In the genomic region with DNA sequence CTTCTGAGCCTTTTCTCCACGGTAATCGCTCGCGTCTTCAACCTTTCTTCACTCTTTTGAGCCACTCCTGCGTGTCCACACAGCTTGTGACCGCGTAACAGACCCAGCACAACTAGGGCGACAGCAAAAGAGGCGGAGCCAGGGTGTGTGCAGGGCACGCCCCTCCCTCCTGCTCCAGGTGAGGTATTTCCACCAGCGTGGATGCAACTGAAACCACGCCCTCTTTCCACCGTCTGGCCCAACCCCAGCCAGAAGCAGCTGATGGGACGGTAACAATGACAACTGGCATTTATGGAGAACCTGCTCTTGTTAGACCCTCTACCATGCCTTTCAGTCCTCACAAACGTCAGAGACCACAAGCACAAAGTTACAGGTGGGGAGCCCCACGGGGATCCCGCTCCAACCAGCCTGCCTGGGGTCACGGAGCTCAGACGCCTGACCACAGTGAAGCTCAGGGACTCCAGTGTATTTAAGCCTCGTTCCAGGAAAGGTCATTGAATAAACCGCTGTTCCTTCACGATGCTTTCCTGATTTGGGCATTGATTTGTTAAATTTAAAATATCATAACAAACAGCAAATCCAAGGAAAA, we compare ENCODE assay signal across 8 cellular contexts. TPM values are rescaled to one million over a fixed set of nuclear protein-coding genes. Genes with fewer than 3 reads are reported as not detected.
DNase-seq lines count a peak whose midpoint lies in the region; ATAC-seq, FAIRE-seq and TF ChIP-seq lines count a peak whose summit lies in the region.

No MANE protein-coding gene starts in this region.

- H3K36me3 Mint-ChIP-seq in IgD-negative memory B cell, result no peaks in the 10 kb centered on the region
- H3K36me3 Mint-ChIP-seq in astrocyte (ENCODE audit: low read depth, unreplicated experiment), result peaks cover 10% of the 10 kb centered on the region

- FAIRE-seq in astrocyte (lab: Jason Lieb, UNC), result no peak

- H3K9me3 ChIP-seq in astrocyte (ENCODE audit: insufficient read depth, low read depth, low read length) (no peaks in the 10 kb centered on the region), stomach (no peaks in the 10 kb centered on the region)

- H3K27ac Mint-ChIP-seq in IgD-negative memory B cell, result peak overlapping the region; percentile 51 to 93 (median 93)
- H3K27ac Mint-ChIP-seq in astrocyte (ENCODE audit: unreplicated experiment), result peak overlapping the region; percentile 87

- H3K79me2 ChIP-seq in astrocyte (ENCODE audit: insufficient read depth, low read length), result peaks cover 71% of the 10 kb centered on the region

- intact Hi-C loops in left colon (cut with DNase I, micrococcal nuclease), result loop anchor here in 1 of 2 donors (10.0 kb wide), 1 partner anchor 235 kb away; no protein-coding TSS in a partner anchor
- intact Hi-C loops in stomach (cut with DNase I; ENCODE audit: low total_unique reads), result loop anchor here (10.0 kb wide), 1 partner anchor 75 kb away; no protein-coding TSS in a partner anchor

- H3K27me3 ChIP-seq in astrocyte (ENCODE audit: insufficient read depth, low read length) (no peaks in the 10 kb centered on the region), stomach (peaks cover 0 to 22% (median 0%) of the 10 kb centered on the region in 3 donors)

- no peak overlapping the region for H2AFZ ChIP-seq in astrocyte (ENCODE audit: low read depth, low read length)

- no peak for TF ChIP-seq POLR2A in stomach (IDR thresholded peaks at IDR 0.05)

- H3K4me2 ChIP-seq in astrocyte (ENCODE audit: low read length), result peak overlapping the region; percentile 91

- TF ChIP-seq CTCF in astrocyte (IDR thresholded peaks at IDR 0.05; ENCODE audit: insufficient read depth, low read depth, low read length), result no peak
- TF ChIP-seq CTCF in stomach (IDR thresholded peaks at IDR 0.05), result no peak

- DNase-seq in astrocyte (ENCODE audit: low read depth) (no peak), left colon (peak; percentile 73 to 74), stomach (peak; percentile 90), foreskin melanocyte (no peak), NCI-H82 (lab: John Stamatoyannopoulos, UW) (no peak)

- peaks cover 13% of the 10 kb centered on the region for H3K36me3 ChIP-seq in astrocyte (ENCODE audit: insufficient read depth, low read length)
- H3K36me3 ChIP-seq in stomach, result peaks cover 0 to 14% (median 6%) of the 10 kb centered on the region in 4 donors

- H3K9me3 Mint-ChIP-seq in IgD-negative memory B cell (no peaks in the 10 kb centered on the region), astrocyte (ENCODE audit: unreplicated experiment) (no peaks in the 10 kb centered on the region)

- 22 to 37% (median 33%) methylated on average over 18 to 22 of the region's 22 CpGs for WGBS in stomach, 5 donors

- H3K27ac ChIP-seq in astrocyte (ENCODE audit: low read depth, low read length) (peak overlapping the region; percentile 84), stomach (peak overlapping the region; percentile 94 to 99 (median 96))

- H3K27me3 Mint-ChIP-seq in IgD-negative memory B cell (no peaks in the 10 kb centered on the region), astrocyte (ENCODE audit: low read depth, unreplicated experiment) (no peaks in the 10 kb centered on the region)

- peaks cover 58% of the 10 kb centered on the region for H4K20me1 ChIP-seq in astrocyte (ENCODE audit: insufficient read depth, low read length)

- H3K4me3 Mint-ChIP-seq in IgD-negative memory B cell (peak overlapping the region; percentile 71 to 90 (median 84)), astrocyte (ENCODE audit: unreplicated experiment) (peak overlapping the region; percentile 91)

- H3K4me3 ChIP-seq in astrocyte (ENCODE audit: insufficient read depth, low read depth, low read length), result peak overlapping the region; percentile 78
- H3K4me3 ChIP-seq in stomach, result peak overlapping the region; percentile 56 to 82 (median 78)

- peaks cover 29% of the 10 kb centered on the region for H3K4me1 ChIP-seq in astrocyte (ENCODE audit: insufficient read depth, low read length)
- H3K4me1 ChIP-seq in stomach, result peaks cover 40 to 69% (median 66%) of the 10 kb centered on the region in 4 donors

- peaks cover 42 to 56% (median 52%) of the 10 kb centered on the region in 3 donors for H3K4me1 Mint-ChIP-seq in IgD-negative memory B cell
- peaks cover 42% of the 10 kb centered on the region for H3K4me1 Mint-ChIP-seq in astrocyte (ENCODE audit: low read depth, unreplicated experiment)

- ATAC-seq in left colon (peak; percentile 75), HG03457 (IDR thresholded peaks at IDR 0.05; ENCODE audit: unreplicated experiment) (no peak), HG03442 (IDR thresholded peaks at IDR 0.05; ENCODE audit: unreplicated experiment) (no peak)

- H3K9ac ChIP-seq in astrocyte (ENCODE audit: low read length), result peak overlapping the region; percentile 96

- TF ChIP-seq EP300 in stomach (IDR thresholded peaks at IDR 0.05), result no peak

RNA-seq across cellular contexts. Expression of a gene that starts 2.0 kb away (rescaled TPM):
- 9.5 TPM for polyA plus RNA-seq in IgD-negative memory B cell
- 58.2 and 64.4 TPM in 2 replicates for total RNA-seq in astrocyte
- 1 to 10 TPM; 4.3 to 9.6 TPM for total RNA-seq in left colon
- total RNA-seq in stomach, result 10 to 100 TPM in 4 of 5 donors, 1 to 10 TPM in 1; 1.2 to 90.1 (median 74.1) TPM
- polyA plus RNA-seq in stomach, result 10 to 100 TPM; 23.2 to 36.8 (median 29.0) TPM

Comparison
In these comparisons a context has a peak if more than half of its experiments do, and no peak if none do; other contexts are left out.
1. DNase-seq: peak in left colon (2 of 2) and stomach (single experiment); none in astrocyte (single experiment), foreskin melanocyte (single experiment) and NCI-H82 (single experiment).